Comparison of ENCODE assay signal across 10 cellular contexts in genomic region chr13:106373989-106374572, GRCh38.
DNase-seq lines count a peak whose midpoint lies in the region; ATAC-seq, FAIRE-seq and TF ChIP-seq lines count a peak whose summit lies in the region.
"Had no signal": no experiment of that assay in that cellular context is flagged by ENCODE, and none has a peak within 500 bp of the region (broad histone marks: within the 10 kb centered on the region; RNA-seq: fewer than 3 reads in every experiment).

No MANE protein-coding gene starts in this region.

- no peaks in the 10 kb centered on the region for H4K20me1 ChIP-seq in PC-3 (ENCODE audit: low read length)

- ATAC-seq in GM21619 (IDR thresholded peaks at IDR 0.05; ENCODE audit: unreplicated experiment), result peak; percentile 67
- ATAC-seq in lower lobe of right lung, result peak; percentile 48 to 59
- no peak for ATAC-seq in PC-3
- ATAC-seq: K562 had no signal

- H3K4me1 ChIP-seq in lower lobe of right lung, result peaks cover 16% of the 10 kb centered on the region
- peaks cover 22% of the 10 kb centered on the region for H3K4me1 ChIP-seq in PC-3 (ENCODE audit: insufficient read depth, low read length)

- peak; percentile 89 for FAIRE-seq in GM18507 (lab: Jason Lieb, UNC)
- FAIRE-seq: endometrium, K562 had no signal

- H3K79me2 ChIP-seq in PC-3 (ENCODE audit: low read length), result no peaks in the 10 kb centered on the region

- H3K36me3 ChIP-seq in lower lobe of right lung, result no peaks in the 10 kb centered on the region
- no peaks in the 10 kb centered on the region for H3K36me3 ChIP-seq in PC-3 (ENCODE audit: low read depth, low read length)

- CTCF ChIA-PET in HEK293T (lab: Yijun Ruan, JAX) (no interaction called here), PC-3 (lab: Charles Lee) (interaction anchor here (0.6 kb wide), 1 partner anchor 310 kb away, joined by 6 read pairs; no protein-coding TSS in a partner anchor)

- intact Hi-C loops in lower lobe of right lung (cut with DNase I), result no loop called here
- intact Hi-C loops in PC-3 (cut with micrococcal nuclease), result loop anchor here (10.0 kb wide), 1 partner anchor 229 kb away; no protein-coding TSS in a partner anchor

- H3K9me3 ChIP-seq in lower lobe of right lung (no peaks in the 10 kb centered on the region), PC-3 (ENCODE audit: low read length) (no peaks in the 10 kb centered on the region)

- no TSS peak for BruUV-seq in PC-3 (replicated peaks; lab: Mats Ljungman, UMichigan)

- H3K9me2 ChIP-seq in PC-3 (replicated peaks; ENCODE audit: low read length), result no peaks in the 10 kb centered on the region

- H3K4me3 ChIP-seq in Jurkat, Clone E6-1 (ENCODE audit: low read length), result no peak overlapping the region
- H3K4me3 ChIP-seq in lower lobe of right lung (no peak overlapping the region), PC-3 (ENCODE audit: low read length) (no peak overlapping the region)
- H3K4me3 ChIP-seq: K562 had no signal

- H3K27ac ChIP-seq in lower lobe of right lung (no peak overlapping the region), PC-3 (ENCODE audit: low read length) (no peak overlapping the region)

- H3K9ac ChIP-seq in PC-3 (ENCODE audit: low read length), result no peak overlapping the region

- H3K4me2 ChIP-seq in PC-3 (ENCODE audit: low read length), result no peak overlapping the region

- DNase-seq in GM18507 (ENCODE audit: extremely low spot score, insufficient read length, low read depth) (no peak), lower lobe of right lung (no peak), HEK293T (ENCODE audit: extremely low spot score) (no peak), PC-3 (no peak), NCI-H774 (lab: John Stamatoyannopoulos, UW) (no peak)
- peak; percentile 31 for DNase-seq in Jurkat, Clone E6-1 (ENCODE audit: low read depth, low spot score)
- no peak for DNase-seq in activated effector memory CD4-positive, alpha-beta T cell treated with Interleukin-2 at 50 U/mL for 16 hours

- no peak overlapping the region for H2AFZ ChIP-seq in PC-3 (ENCODE audit: low read length)

- POLR2A ChIA-PET in HEK293T (lab: Yijun Ruan, JAX) (interaction anchor here (0.8 kb wide), 1 partner anchor 16 kb away, joined by 3 read pairs; no protein-coding TSS in a partner anchor), PC-3 (lab: Charles Lee; ENCODE audit: unreplicated experiment) (no interaction called here)

- H3F3A ChIP-seq in PC-3 (ENCODE audit: low read length, unreplicated experiment), result no peaks in the 10 kb centered on the region

- TF ChIP-seq CTCF in lower lobe of right lung (IDR thresholded peaks at IDR 0.05) (no peak), PC-3 (conservative IDR thresholded peaks at IDR 0.05; ENCODE audit: low read depth, low read length) (no peak)

- no peaks in the 10 kb centered on the region for H3K27me3 ChIP-seq in lower lobe of right lung (ENCODE audit: low read depth)
- H3K27me3 ChIP-seq in PC-3 (ENCODE audit: low read length), result no peaks in the 10 kb centered on the region

TF ChIP-seq in HEK293T, 16 proteins besides CTCF, POLR2A, EP300 and RAD21:
- TF ChIP-seq PKNOX1 (IDR thresholded peaks at IDR 0.05) (no peak), FOXM1 (IDR thresholded peaks at IDR 0.05; ENCODE audit: borderline replicate concordance) (no peak), TARDBP (IDR thresholded peaks at IDR 0.05) (no peak), L3MBTL2 (conservative IDR thresholded peaks at IDR 0.05) (no peak), SP1 (IDR thresholded peaks at IDR 0.05) (no peak), ELF4 (IDR thresholded peaks at IDR 0.05) (no peak), LEF1 (IDR thresholded peaks at IDR 0.05; ENCODE audit: borderline replicate concordance) (no peak), BHLHE40 (IDR thresholded peaks at IDR 0.05; ENCODE audit: borderline replicate concordance) (no peak), CTBP1 (IDR thresholded peaks at IDR 0.05; ENCODE audit: borderline replicate concordance) (no peak), ZNF384 (IDR thresholded peaks at IDR 0.05) (no peak), HDGF (IDR thresholded peaks at IDR 0.05; ENCODE audit: borderline replicate concordance) (no peak), FOXK2 (IDR thresholded peaks at IDR 0.05) (no peak), NFRKB (IDR thresholded peaks at IDR 0.05) (no peak), SUZ12 (IDR thresholded peaks at IDR 0.05) (no peak), ARNT (IDR thresholded peaks at IDR 0.05) (no peak), FOXA1 (IDR thresholded peaks at IDR 0.05) (no peak)
TF ChIP-seq in HEK293T: peak in this region for 0.
